Comparison of ENCODE assay signal across 16 cellular contexts in the genomic region with DNA sequence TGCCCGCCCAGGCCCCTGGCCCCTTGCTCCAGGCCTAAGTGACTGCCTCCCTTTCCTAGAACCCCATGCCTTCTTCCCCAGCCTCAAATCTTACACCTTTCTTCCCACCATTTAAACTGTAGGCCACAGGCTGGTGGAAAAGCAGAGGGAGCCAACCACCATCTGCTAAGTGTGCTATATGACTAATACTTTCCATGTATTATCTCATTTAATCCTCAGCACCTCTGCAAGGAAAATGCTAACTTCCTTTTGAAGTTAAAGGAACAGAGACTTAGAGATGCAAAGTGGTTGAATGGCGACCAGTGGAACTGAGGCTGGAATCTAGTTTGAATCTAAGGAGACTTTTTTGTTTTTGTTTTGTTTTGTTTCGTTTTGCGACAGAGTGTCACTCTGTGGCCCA. TPM values are rescaled to one million over a fixed set of nuclear protein-coding genes. Genes with fewer than 3 reads are reported as not detected.
DNase-seq lines count a peak whose midpoint lies in the region; ATAC-seq, FAIRE-seq and TF ChIP-seq lines count a peak whose summit lies in the region.
"Had no signal": no experiment of that assay in that cellular context is flagged by ENCODE, and none has a peak within 500 bp of the region (broad histone marks: within the 10 kb centered on the region; RNA-seq: fewer than 3 reads in every experiment).

No MANE protein-coding gene starts in this region.

- H3K36me3 ChIP-seq in GM23248 (ENCODE audit: low read depth) (no peaks in the 10 kb centered on the region), HEK293 (ENCODE audit: control insufficient read depth in 2 of 2, insufficient read depth in 1 of 2, low read length in 2 of 2) (no peaks in the 10 kb centered on the region), K562 (ENCODE audit: control insufficient read depth, insufficient read depth, low read length) (no peaks in the 10 kb centered on the region)
- H3K36me3 ChIP-seq: BE2C, HAP-1 had no signal

- peaks cover 10% of the 10 kb centered on the region; the same call in 1 of the 2 replicates for H3K27me3 ChIP-seq in GM23248 (replicated peaks; ENCODE audit: insufficient read depth)
- H3K27me3 ChIP-seq in K562 (ENCODE audit: control insufficient read depth in 2 of 2, insufficient read depth in 2 of 2, low read length in 2 of 2), result no peaks in the 10 kb centered on the region; a peak in 2 of 5 replicates
- H3K27me3 ChIP-seq: BE2C had no signal

- no peaks in the 10 kb centered on the region for H3K9me2 ChIP-seq in GM23248 (ENCODE audit: insufficient read depth)

- TF ChIP-seq POLR2A in K562 (conservative IDR thresholded peaks at IDR 0.05), result no peak

- H3K9me1 ChIP-seq in K562 (ENCODE audit: control insufficient read depth, insufficient read depth, low read length), result no peaks in the 10 kb centered on the region

- H3K79me2 ChIP-seq in GM23248 (ENCODE audit: insufficient read depth) (no peaks in the 10 kb centered on the region), K562 (ENCODE audit: control insufficient read depth, insufficient read depth, low read length) (no peaks in the 10 kb centered on the region)

- WGBS in GM23248 (ENCODE audit: low coverage in 1 of 2, low lambda C conversion rate in 2 of 2, missing lambda C conversion rate in 2 of 2), 2 experiments, result 88 to 92% methylated on average over 4 of the region's 4 CpGs
- 41% methylated on average over 3 of the region's 4 CpGs for WGBS in K562 (ENCODE audit: insufficient coverage, low coverage, missing lambda C conversion rate)

- H3K9me3 ChIP-seq in GM23248 (ENCODE audit: low read depth) (no peaks in the 10 kb centered on the region), HEK293 (ENCODE audit: control insufficient read depth, insufficient read depth, low read depth, low read length) (no peaks in the 10 kb centered on the region), K562 (replicated peaks; ENCODE audit: control insufficient read depth, insufficient read depth, low read depth, low read length) (no peaks in the 10 kb centered on the region)
- H3K9me3 ChIP-seq: BE2C, HAP-1 had no signal

- H3K9ac ChIP-seq in GM23248 (no peak overlapping the region), K562 (ENCODE audit: insufficient read depth in 1 of 2, low read depth in 2 of 2, low read length in 2 of 2) (no peak overlapping the region)

- TF ChIP-seq RAD21 in K562 (CRISPR knock-in tag; conservative IDR thresholded peaks at IDR 0.05 in 1 of 2, IDR thresholded peaks at IDR 0.05 in 1 of 2), result no peak

- no peak for TF ChIP-seq EP300 in K562 (IDR thresholded peaks at IDR 0.05; ENCODE audit: low read length)

- no peaks in the 10 kb centered on the region for H3K4me1 ChIP-seq in GM23248 (ENCODE audit: insufficient read depth)
- peaks cover under 1% of the 10 kb centered on the region; the same call in 1 of the 2 replicates for H3K4me1 ChIP-seq in HEK293 (ENCODE audit: control insufficient read depth, insufficient read depth, low read length)
- peaks cover 0 to 12% of the 10 kb centered on the region in 2 experiments; a peak in 2 of 5 replicates for H3K4me1 ChIP-seq in K562 (replicated peaks in 1 of 2; ENCODE audit: control insufficient read depth in 2 of 2, insufficient read depth in 2 of 2, low read length in 2 of 2)
- H3K4me1 ChIP-seq: BE2C had no signal

- TF ChIP-seq CTCF in HEK293 (tag by site-specific recombination; IDR thresholded peaks at IDR 0.05), result no peak
- no peak for TF ChIP-seq CTCF in K562 (IDR thresholded peaks at IDR 0.05 in 2 of 3, conservative IDR thresholded peaks at IDR 0.05 in 1 of 3; ENCODE audit: insufficient read depth in 2 of 3, low read depth in 1 of 3, low read length in 3 of 3)

- in situ Hi-C loops in GM23248 (cut with MboI), result no loop called here
- in situ Hi-C loops in K562 (cut with MboI), result no loop called here

- CTCF ChIA-PET in HEK293 (lab: Yijun Ruan, JAX), result interaction anchor here (2.0 kb wide), 1 partner anchor 9 kb away, joined by 4 read pairs; no protein-coding TSS in a partner anchor
- CTCF ChIA-PET in K562 (lab: Yijun Ruan, JAX; ENCODE audit: low intra/inter-chr PET ratio), result no interaction called here

- no peak for FAIRE-seq in K562 (lab: Jason Lieb, UNC)
- FAIRE-seq: A204.1, GM12891, H1 had no signal

- BruUV-seq in K562 (replicated peaks; lab: Mats Ljungman, UMichigan), result no TSS peak

- no peak for ATAC-seq in K562

- H2AFZ ChIP-seq in GM23248 (no peak overlapping the region), K562 (ENCODE audit: low read depth, low read length) (no peak overlapping the region)

- POLR2A ChIA-PET in HEK293 (lab: Yijun Ruan, JAX), result no interaction called here
- POLR2A ChIA-PET in K562 (lab: Yijun Ruan, JAX), result interaction anchor here (1.2 kb wide), 1 partner anchor 23 kb away, joined by 3 read pairs; no protein-coding TSS in a partner anchor

- H3K4me3 ChIP-seq in GM23248 (no peak overlapping the region), HEK293 (ENCODE audit: low read depth, low read length) (no peak overlapping the region), K562 (no peak overlapping the region)
- H3K4me3 ChIP-seq: HAP-1 had no signal

- intact Hi-C loops in K562 (cut with micrococcal nuclease), result no loop called here

- H3K27ac ChIP-seq in GM23248, result no peak overlapping the region
- no peak overlapping the region for H3K27ac ChIP-seq in HEK293 (ENCODE audit: extremely low read depth, low read depth, low read length)
- no peak overlapping the region for H3K27ac ChIP-seq in K562 (ENCODE audit: extremely low read depth, low read depth, low read length)
- H3K27ac ChIP-seq: C4-2B, HL-60 had no signal

- no peak overlapping the region for H3K4me2 ChIP-seq in GM23248 (ENCODE audit: unreplicated experiment)
- H3K4me2 ChIP-seq in K562 (ENCODE audit: insufficient read depth, low read length), result no peak overlapping the region

- DNase-seq in GM23248 (peak; percentile 26), MV-4-11 (lab: John Stamatoyannopoulos, UW) (peak; percentile 64), K562 (ENCODE audit: extremely low read depth in 1 of 4, low spot score in 3 of 4) (no peak), NCI-H1436 (lab: John Stamatoyannopoulos, UW) (no peak), AML-193 (lab: John Stamatoyannopoulos, UW) (no peak)
- DNase-seq in activated effector memory CD4-positive, alpha-beta T cell treated with Interleukin-2 at 50 U/mL for 16 hours, result no peak
- DNase-seq: BE2C; CD4-positive, alpha-beta memory T cell; DMS79 had no signal

- no peaks in the 10 kb centered on the region for H3F3A ChIP-seq in GM23248 (ENCODE audit: insufficient read depth)

- H4K20me1 ChIP-seq in GM23248 (ENCODE audit: insufficient read depth) (no peaks in the 10 kb centered on the region), K562 (replicated peaks; ENCODE audit: control insufficient read depth, insufficient read depth, low read length) (no peaks in the 10 kb centered on the region)

TF ChIP-seq in HEK293, 187 proteins besides CTCF, POLR2A, EP300 and RAD21:
- TF ChIP-seq ZNF664 (tag by site-specific recombination; IDR thresholded peaks at IDR 0.05) (peak; percentile 91), ZNF521 (tag by site-specific recombination; IDR thresholded peaks at IDR 0.05) (no peak)

TF ChIP-seq in K562, 482 proteins besides CTCF, POLR2A, EP300 and RAD21 (continues in another document):
- TF ChIP-seq SOX6 (IDR thresholded peaks at IDR 0.05), result no peak
- TF ChIP-seq GATAD2B (IDR thresholded peaks at IDR 0.05; ENCODE audit: borderline replicate concordance), result no peak
- TF ChIP-seq, protein P1, sequence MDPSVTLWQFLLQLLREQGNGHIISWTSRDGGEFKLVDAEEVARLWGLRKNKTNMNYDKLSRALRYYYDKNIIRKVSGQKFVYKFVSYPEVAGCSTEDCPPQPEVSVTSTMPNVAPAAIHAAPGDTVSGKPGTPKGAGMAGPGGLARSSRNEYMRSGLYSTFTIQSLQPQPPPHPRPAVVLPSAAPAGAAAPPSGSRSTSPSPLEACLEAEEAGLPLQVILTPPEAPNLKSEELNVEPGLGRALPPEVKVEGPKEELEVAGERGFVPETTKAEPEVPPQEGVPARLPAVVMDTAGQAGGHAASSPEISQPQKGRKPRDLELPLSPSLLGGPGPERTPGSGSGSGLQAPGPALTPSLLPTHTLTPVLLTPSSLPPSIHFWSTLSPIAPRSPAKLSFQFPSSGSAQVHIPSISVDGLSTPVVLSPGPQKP (CRISPR knock-in tag; IDR thresholded peaks at IDR 0.05), result no peak
- no peak for TF ChIP-seq C11orf30 (IDR thresholded peaks at IDR 0.05; ENCODE audit: low read depth)
- no peak for TF ChIP-seq ZNF408 (CRISPR knock-in tag; IDR thresholded peaks at IDR 0.05; ENCODE audit: low read depth)
- peak; percentile 76; the same call in 1 of the 2 replicates for TF ChIP-seq JUND (IDR thresholded peaks at IDR 0.05; ENCODE audit: borderline replicate concordance, low read depth, low read length)
- peak; percentile 92 for TF ChIP-seq JUND (tag; IDR thresholded peaks at IDR 0.05; ENCODE audit: borderline replicate concordance, low read depth, low read length)
- no peak for TF ChIP-seq IFI16 (CRISPR knock-in tag; IDR thresholded peaks at IDR 0.05)
- peak; percentile 90 for TF ChIP-seq FOSL1 (tag; conservative IDR thresholded peaks at IDR 0.05)
- no peak for TF ChIP-seq BRCA1 (IDR thresholded peaks at IDR 0.05)
- TF ChIP-seq BRCA1 (CRISPR knock-in tag; IDR thresholded peaks at IDR 0.05), result no peak
- TF ChIP-seq NFRKB (IDR thresholded peaks at IDR 0.05; ENCODE audit: low read depth), result no peak
- no peak for TF ChIP-seq CBX1 (IDR thresholded peaks at IDR 0.05; ENCODE audit: low read depth)

RNA-seq across cellular contexts. Expression of gene MTPAP, which starts 17.8 kb away (rescaled TPM):
- 8.9 and 15.6 TPM in 2 replicates for total RNA-seq in GM23248 (2014; rRNA removed; shearing (Covaris generic))
- 25.1 and 28.9 TPM in 2 replicates for polyA plus RNA-seq in GM23248 (2016; fragmentation: Nextera tagmentation; extraction: Ambion mirVana)
- total RNA-seq in K562 (2011; cell fraction: chromatin; rRNA removed; ENCODE audit: low replicate concordance), result 36.5 and 101 TPM in 2 replicates
- 15.0 and 17.2 TPM in 2 replicates for total RNA-seq in K562 (2011; cell fraction: nucleolus; rRNA removed)
- 32.3 and 33.9 TPM in 2 replicates for total RNA-seq in K562 (2011; cell fraction: nucleoplasm; rRNA removed)
- total RNA-seq in K562 (2014; rRNA removed), result 11.8 and 12.0 TPM in 2 replicates
- 31.6 and 36.4 TPM in 2 replicates for total RNA-seq in K562 (2014; rRNA removed; fragmentation: Illumina TruSeq; extraction: Trizol)
- total RNA-seq in K562 (2015; rRNA removed; fragmentation: Illumina TruSeq; extraction: Trizol), result 20.6 and 22.6 TPM in 2 replicates
- total RNA-seq in K562 (2021), result 36.9 and 37.8 TPM in 2 replicates
- polyA plus RNA-seq in K562 (2011; rRNA removed), result 20.0 and 21.8 TPM in 2 replicates
- 4.1 and 7.3 TPM in 2 replicates for polyA plus RNA-seq in K562 (2011; cell fraction: cytosol; rRNA removed)
- polyA plus RNA-seq in K562 (2011; cell fraction: nucleus; rRNA removed), result 10.9 and 17.6 TPM in 2 replicates
- 12.8 and 16.3 TPM in 2 replicates for polyA plus RNA-seq in K562 (2012)
- polyA plus RNA-seq in K562 (2014; fragmentation: Illumina TruSeq; extraction: Trizol), result 26.9 and 28.9 TPM in 2 replicates
- polyA plus RNA-seq in K562 (2014; fragmentation: Nextera tagmentation; extraction: Ambion mirVana), result 10 to 100 TPM; 48.0 to 67.6 TPM
- 15.1 and 16.2 TPM in 2 replicates for polyA plus RNA-seq in K562 (2014; rRNA removed)
- polyA minus RNA-seq in K562 (2011; rRNA and poly(A)+ RNA removed), result 19.8 and 28.5 TPM in 2 replicates
- polyA minus RNA-seq in K562 (2011; cell fraction: cytosol; rRNA and poly(A)+ RNA removed), result 6.2 and 11.0 TPM in 2 replicates
- polyA minus RNA-seq in K562 (2011; cell fraction: nucleus; rRNA and poly(A)+ RNA removed), result 5.7 and 19.2 TPM in 2 replicates

Comparison
In these comparisons a context has a peak if more than half of its experiments do, and no peak if none do; other contexts are left out.
1. DNase-seq: peak in GM23248 (single experiment) and MV-4-11 (single experiment); none in K562 (0 of 4), NCI-H1436 (single experiment), AML-193 (0 of 2) and activated effector memory CD4-positive, alpha-beta T cell treated with Interleukin-2 at 50 U/mL for 16 hours (single experiment).